8 cellular contexts compared by ENCODE assay signal in the genomic region with DNA sequence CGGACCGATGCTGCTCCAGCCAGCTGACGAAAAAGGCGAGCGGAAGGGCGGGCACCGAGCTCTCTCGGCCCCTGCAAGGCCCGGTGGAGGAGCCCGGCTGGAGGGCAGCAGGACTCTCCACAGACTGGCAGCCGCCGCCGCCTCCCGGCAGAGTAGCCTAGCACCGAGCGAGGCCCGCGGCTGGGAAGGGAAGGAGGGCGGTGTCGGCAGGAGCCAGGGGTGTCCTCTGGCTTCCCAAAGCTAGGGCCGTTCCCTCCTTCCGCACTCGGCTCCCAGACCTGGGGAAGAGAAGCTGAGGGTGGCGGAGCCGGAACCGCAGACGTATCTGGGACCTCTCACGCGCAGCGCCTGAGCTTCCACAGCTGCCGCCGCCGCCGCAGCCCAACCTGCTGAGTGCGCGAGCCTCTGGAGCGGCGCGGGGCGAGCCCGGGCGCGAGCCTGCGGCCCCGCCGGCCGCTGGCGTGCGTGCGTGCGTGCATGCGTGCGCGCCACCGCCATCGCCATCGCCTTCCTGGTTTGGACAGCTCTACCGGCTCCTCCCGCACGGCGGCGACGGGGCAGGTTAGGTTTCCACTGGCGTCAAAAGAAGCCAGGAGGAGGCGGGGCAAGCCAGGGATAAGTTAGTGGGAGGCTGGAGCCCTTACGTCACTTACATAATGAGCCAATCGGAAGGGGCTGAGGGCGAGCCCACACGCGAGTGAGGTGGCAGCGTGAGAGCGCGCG. TPM values are rescaled to one million over a fixed set of nuclear protein-coding genes. Genes with fewer than 3 reads are reported as not detected.
DNase-seq lines count a peak whose midpoint lies in the region; ATAC-seq and FAIRE-seq lines count a peak whose summit lies in the region.

A gene (minus strand): TSS at position 395 of the 723 bp plus-strand sequence. CDS start 439 bp downstream, outside the sequence.

- ATAC-seq in GM21367 (IDR thresholded peaks at IDR 0.05; ENCODE audit: unreplicated experiment) (peak; percentile 84), memory B cell (ENCODE audit: low read depth) (peak; percentile 86)
- peak; percentile 86 for ATAC-seq in effector memory CD8-positive, alpha-beta T cell (replicated peaks)

- FAIRE-seq in HTR-8/SVneo (lab: Jason Lieb, UNC) = peak; percentile 99

- H3K9me3 Mint-ChIP-seq in effector memory CD8-positive, alpha-beta T cell = no peaks in the 10 kb centered on the region
- H3K9me3 Mint-ChIP-seq in memory B cell = no peaks in the 10 kb centered on the region

- H3K27ac Mint-ChIP-seq in effector memory CD8-positive, alpha-beta T cell = peak within 1 kb of the TSS; percentile 87 to 90
- H3K27ac Mint-ChIP-seq in memory B cell = peak within 1 kb of the TSS; percentile 92

- peaks cover 16% of the 10 kb centered on the region for H3K36me3 Mint-ChIP-seq in effector memory CD8-positive, alpha-beta T cell (ENCODE audit: insufficient read depth)
- H3K36me3 Mint-ChIP-seq in memory B cell = no peaks in the 10 kb centered on the region

- H3K27me3 Mint-ChIP-seq in effector memory CD8-positive, alpha-beta T cell = peaks cover 0 to 10% of the 10 kb centered on the region in 2 donors
- no peaks in the 10 kb centered on the region for H3K27me3 Mint-ChIP-seq in memory B cell

- peak within 1 kb of the TSS; percentile 94 to 97 for H3K4me3 Mint-ChIP-seq in effector memory CD8-positive, alpha-beta T cell
- H3K4me3 Mint-ChIP-seq in memory B cell = peak within 1 kb of the TSS; percentile 98

- peaks cover 26 to 34% of the 10 kb centered on the region in 2 donors for H3K4me1 Mint-ChIP-seq in effector memory CD8-positive, alpha-beta T cell (ENCODE audit: low read depth in 2 of 2)
- peaks cover 20% of the 10 kb centered on the region for H3K4me1 Mint-ChIP-seq in memory B cell

- DNase-seq in Caki2 (ENCODE audit: low read depth) (peak; percentile 99), HTR-8/SVneo (ENCODE audit: insufficient read length, low spot score) (peak; percentile 99), NOMO-1 treated with DMSO at 0.1 percent for 48 hours (lab: John Stamatoyannopoulos, UW; ENCODE audit: unreplicated experiment) (peak; percentile 99), memory B cell (ENCODE audit: low spot score in 2 of 2) (peak; percentile 96 to 98)
- peak; percentile 98 to 99 for DNase-seq in activated CD8-positive, alpha-beta memory T cell treated with anti-CD3 and anti-CD28 coated beads for 4 hours (ENCODE audit: low read depth in 2 of 2)
- peak; percentile 98 to 99 (median 99) for DNase-seq in effector memory CD8-positive, alpha-beta T cell
- peak; percentile 98 for DNase-seq in stimulated activated CD8-positive, alpha-beta memory T cell treated with anti-CD3 and anti-CD28 coated beads, Interleukin-12 subunit alpha, Interleukin-12 subunit beta, amount 100 ng/mL, for 24 hours (ENCODE audit: extremely low read depth)

- in situ Hi-C loops in Caki2 (cut with HindIII; ENCODE audit: low pct_unique_long_range_greater_than_20kb, low sequenced_read_pairs) = no loop called here

RNA-seq across cellular contexts. Expression of the gene that starts here (rescaled TPM):
- 82.9 and 88.0 TPM in 2 replicates for total RNA-seq in Caki2 (2014; rRNA removed; shearing (Covaris generic); ENCODE audit: low replicate concordance)

Comparison
In these comparisons a context has a peak if more than half of its experiments do, and no peak if none do; other contexts are left out.
1. Peak in every context shown above with its lines: DNase-seq and ATAC-seq.